In genomic region chr17:39199986-39200879, GRCh38 we compare ENCODE assay signal across 8 cellular contexts. TPM values are rescaled to one million over a fixed set of nuclear protein-coding genes. Genes with fewer than 3 reads are reported as not detected.
DNase-seq lines count a peak whose midpoint lies in the region; ATAC-seq, FAIRE-seq and TF ChIP-seq lines count a peak whose summit lies in the region.

RPL19 (plus strand) TSS chr17:39200283; CDS start chr17:39200345, 62 bp downstream.

- H3K27ac ChIP-seq in right cardiac atrium (ENCODE audit: low read length), result peak within 1 kb of the TSS; percentile 87

- H3K9me3 ChIP-seq in right cardiac atrium (ENCODE audit: control insufficient read depth, low read length), result no peaks in the 10 kb centered on the region

- under 1% methylated on average over 56 of the region's 56 CpGs for WGBS in right cardiac atrium

- peak; percentile 5 for FAIRE-seq in urothelium cell line (lab: Jason Lieb, UNC)

- peaks cover 45% of the 10 kb centered on the region for H3K36me3 Mint-ChIP-seq in T-helper 2 cell treated with Interferon-gamma antibody and Interleukin-4, amounts not matched to agents 5 μg/mL and 100 μg/mL, for 36 hours (ENCODE audit: low read depth)

- H3K4me1 ChIP-seq in right cardiac atrium (ENCODE audit: control insufficient read depth, insufficient read depth, low read length), result peaks cover 3% of the 10 kb centered on the region

- DNase-seq in NCI-H2029 (lab: John Stamatoyannopoulos, UW), result peak; percentile 89
- peak; percentile 89 for DNase-seq in T-helper 2 cell treated with Interferon-gamma antibody and Interleukin-4, amounts not matched to agents 5 μg/mL and 100 μg/mL, for 36 hours (ENCODE audit: low spot score)
- DNase-seq in anterior cingulate cortex (lab: John Stamatoyannopoulos, UW), result peak; percentile 31 to 90 (median 84)
- peak; percentile 91 to 95 (median 92) for DNase-seq in right cardiac atrium
- peak; percentile 84 for DNase-seq in pulmonary artery endothelial cell (ENCODE audit: low read depth, low spot score)
- peak; percentile 94 for DNase-seq in urothelium cell line (ENCODE audit: low spot score)

- no peaks in the 10 kb centered on the region for H3K27me3 ChIP-seq in right cardiac atrium (ENCODE audit: control insufficient read depth, insufficient read depth)

- H3K27me3 Mint-ChIP-seq in T-helper 2 cell treated with Interferon-gamma antibody and Interleukin-4, amounts not matched to agents 5 μg/mL and 100 μg/mL, for 36 hours (ENCODE audit: low read depth), result no peaks in the 10 kb centered on the region

- peak within 1 kb of the TSS; percentile 96 for H3K4me3 ChIP-seq in right cardiac atrium (ENCODE audit: low read length)

- H3K4me3 Mint-ChIP-seq in T-helper 2 cell treated with Interferon-gamma antibody and Interleukin-4, amounts not matched to agents 5 μg/mL and 100 μg/mL, for 36 hours, result peak within 1 kb of the TSS; percentile 84

- no peaks in the 10 kb centered on the region for H3K9me3 Mint-ChIP-seq in T-helper 2 cell treated with Interferon-gamma antibody and Interleukin-4, amounts not matched to agents 5 μg/mL and 100 μg/mL, for 36 hours

- TF ChIP-seq POLR2A in GM15510 (IDR thresholded peaks at IDR 0.05; ENCODE audit: borderline replicate concordance, extremely low read depth, insufficient read length), result peak; percentile 97

- H3K27ac Mint-ChIP-seq in T-helper 2 cell treated with Interferon-gamma antibody and Interleukin-4, amounts not matched to agents 5 μg/mL and 100 μg/mL, for 36 hours, result peak within 1 kb of the TSS; percentile 97

- intact Hi-C loops in right cardiac atrium (cut with DNase I), result loop anchor here in 1 of 4 donors (10.0 kb wide), 1 partner anchor 55 kb away; no protein-coding TSS in a partner anchor

- ATAC-seq in HG02943 (IDR thresholded peaks at IDR 0.05; ENCODE audit: low read depth, unreplicated experiment) (peak; percentile 59), right cardiac atrium (peak; percentile 78 to 80)

- H3K4me1 Mint-ChIP-seq in T-helper 2 cell treated with Interferon-gamma antibody and Interleukin-4, amounts not matched to agents 5 μg/mL and 100 μg/mL, for 36 hours (ENCODE audit: low read depth), result peaks cover 44% of the 10 kb centered on the region

RNA-seq across cellular contexts. Expression of gene RPL19, which starts in this region (rescaled TPM):
- total RNA-seq in right cardiac atrium, result 1,000 to 10,000 TPM; 1,060 to 1,177 (median 1,099) TPM
- 1,781 TPM for polyA plus RNA-seq in right cardiac atrium
- 1,524 and 2,115 TPM in 2 replicates for total RNA-seq in pulmonary artery endothelial cell

Comparison
In these comparisons a context has a peak if more than half of its experiments do, and no peak if none do; other contexts are left out.
1. Peak in every context shown above with its lines: DNase-seq, ATAC-seq, H3K4me3 ChIP-seq and H3K27ac ChIP-seq.